ENCODE assay signal across 14 cellular contexts in the genomic region with DNA sequence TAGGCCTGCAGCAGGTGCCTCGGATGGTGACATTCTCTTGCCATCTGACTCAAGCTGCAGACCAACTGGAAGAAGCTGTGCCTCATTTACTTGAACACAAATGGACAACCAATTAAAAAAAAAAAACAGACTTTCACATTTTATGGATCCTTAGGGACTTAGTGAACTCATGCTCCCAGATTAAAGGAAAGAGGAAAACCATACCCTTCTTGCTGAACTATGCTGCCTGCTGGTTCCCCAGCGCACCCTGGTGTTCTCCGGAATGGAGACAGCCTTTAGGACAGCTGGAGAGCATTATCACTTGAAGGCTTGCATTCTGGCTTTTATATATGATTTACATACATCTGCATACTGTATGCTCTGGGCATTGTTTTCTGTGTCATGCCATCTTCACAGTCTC.
A peak's percentile ranks its signal among the peaks of the same experiment; 100 is the strongest.
DNase-seq lines count a peak whose midpoint lies in the region; ATAC-seq and TF ChIP-seq lines count a peak whose summit lies in the region.
"Had no signal": no experiment of that assay in that cellular context is flagged by ENCODE, and none has a peak within 500 bp of the region (broad histone marks: within the 10 kb centered on the region; RNA-seq: fewer than 3 reads in every experiment).

No MANE protein-coding gene starts in this region.

- no peak overlapping the region for H3K27ac ChIP-seq in brain microvascular endothelial cell
- H3K27ac ChIP-seq: KMS-11, neutrophil had no signal

- CTCF ChIA-PET in activated CD4-positive, alpha-beta T cell treated with anti-CD3 and anti-CD28 coated beads for 36 hours (lab: Charles Lee) = no interaction called here

- in situ Hi-C loops in brain microvascular endothelial cell (cut with HindIII; ENCODE audit: low pct_ligation_motif_present, low sequenced_read_pairs) = no loop called here

- DNase-seq in EL = peak; percentile 22
- peak; percentile 8 for DNase-seq in HFFc6
- no peak for DNase-seq in brain microvascular endothelial cell
- peak; percentile 8 for DNase-seq in nephron progenitor cell
- no peak for DNase-seq in cerebellar cortex (ENCODE audit: low spot score)
- no peak for DNase-seq in activated T-cell treated with anti-CD3 and anti-CD28 coated beads, Interleukin-2, amount 50 U/mL, for 4 hours
- no peak for DNase-seq in activated CD4-positive, alpha-beta T cell treated with anti-CD3 and anti-CD28 coated beads for 36 hours
- DNase-seq: activated CD8-positive, alpha-beta T cell treated with anti-CD3 and anti-CD28 coated beads for 36 hours; CD4-positive, CD25-positive, alpha-beta regulatory T cell; NCI-H446 treated with DMSO at 0.1 percent for 48 hours; stimulated activated CD4-positive, alpha-beta T cell treated with anti-CD3 and anti-CD28 coated beads, Interleukin-2, amount 100 ng/mL, for 24 hours had no signal

- POLR2A ChIA-PET in activated CD4-positive, alpha-beta T cell treated with anti-CD3 and anti-CD28 coated beads for 36 hours (lab: Charles Lee) = no interaction called here

- no peaks in the 10 kb centered on the region for H3K27me3 Mint-ChIP-seq in HFFc6 (ENCODE audit: insufficient read depth)
- peaks cover 2% of the 10 kb centered on the region for H3K27me3 Mint-ChIP-seq in nephron progenitor cell (ENCODE audit: low read depth, poor library complexity)
- H3K27me3 Mint-ChIP-seq in activated T-cell treated with anti-CD3 and anti-CD28 coated beads, Interleukin-2, amount 50 U/mL, for 4 hours (ENCODE audit: low read depth) = peaks cover 3% of the 10 kb centered on the region
- H3K27me3 Mint-ChIP-seq in activated CD4-positive, alpha-beta T cell treated with anti-CD3 and anti-CD28 coated beads for 36 hours = no peaks in the 10 kb centered on the region
- H3K27me3 Mint-ChIP-seq: CD4-positive, CD25-positive, alpha-beta regulatory T cell had no signal

- H3K27ac Mint-ChIP-seq in HFFc6 = no peak overlapping the region
- no peak overlapping the region for H3K27ac Mint-ChIP-seq in nephron progenitor cell
- H3K27ac Mint-ChIP-seq in activated CD4-positive, alpha-beta T cell treated with anti-CD3 and anti-CD28 coated beads for 36 hours = no peak overlapping the region
- H3K27ac Mint-ChIP-seq: activated CD8-positive, alpha-beta T cell treated with anti-CD3 and anti-CD28 coated beads for 36 hours; CD4-positive, CD25-positive, alpha-beta regulatory T cell had no signal

- H3K36me3 Mint-ChIP-seq in HFFc6 (ENCODE audit: low read depth) (no peaks in the 10 kb centered on the region), nephron progenitor cell (ENCODE audit: low read depth) (no peaks in the 10 kb centered on the region)
- H3K36me3 Mint-ChIP-seq in activated T-cell treated with anti-CD3 and anti-CD28 coated beads, Interleukin-2, amount 50 U/mL, for 4 hours (ENCODE audit: insufficient read depth) = no peaks in the 10 kb centered on the region
- H3K36me3 Mint-ChIP-seq in activated CD4-positive, alpha-beta T cell treated with anti-CD3 and anti-CD28 coated beads for 36 hours (ENCODE audit: low read depth) = no peaks in the 10 kb centered on the region
- H3K36me3 Mint-ChIP-seq: CD4-positive, CD25-positive, alpha-beta regulatory T cell had no signal

- H3K4me3 ChIP-seq in brain microvascular endothelial cell (ENCODE audit: low read depth, low read length) = no peak overlapping the region

- ATAC-seq in activated T-cell treated with anti-CD3 and anti-CD28 coated beads, Interleukin-2, amount 50 U/mL, for 4 hours = no peak
- ATAC-seq in activated CD4-positive, alpha-beta T cell treated with anti-CD3 and anti-CD28 coated beads for 36 hours = no peak
- ATAC-seq: activated CD8-positive, alpha-beta T cell treated with anti-CD3 and anti-CD28 coated beads for 36 hours had no signal

- no peaks in the 10 kb centered on the region for H3K27me3 ChIP-seq in brain microvascular endothelial cell (replicated peaks)
- H3K27me3 ChIP-seq: neutrophil had no signal

- intact Hi-C loops in activated CD4-positive, alpha-beta T cell treated with anti-CD3 and anti-CD28 coated beads for 36 hours (cut with DNase I, micrococcal nuclease) = loop anchor here in 1 of 2 experiments (5.0 kb wide), 1 partner anchor 261 kb away; no protein-coding TSS in a partner anchor

- H3K9me3 Mint-ChIP-seq in HFFc6 = no peaks in the 10 kb centered on the region
- no peaks in the 10 kb centered on the region for H3K9me3 Mint-ChIP-seq in nephron progenitor cell
- no peaks in the 10 kb centered on the region for H3K9me3 Mint-ChIP-seq in activated T-cell treated with anti-CD3 and anti-CD28 coated beads, Interleukin-2, amount 50 U/mL, for 4 hours
- H3K9me3 Mint-ChIP-seq in activated CD4-positive, alpha-beta T cell treated with anti-CD3 and anti-CD28 coated beads for 36 hours (ENCODE audit: low read depth) = no peaks in the 10 kb centered on the region
- H3K9me3 Mint-ChIP-seq: activated CD8-positive, alpha-beta T cell treated with anti-CD3 and anti-CD28 coated beads for 36 hours; central memory CD8-positive, alpha-beta T cell had no signal

- no peak overlapping the region for H3K4me3 Mint-ChIP-seq in HFFc6
- H3K4me3 Mint-ChIP-seq in nephron progenitor cell = no peak overlapping the region
- no peak overlapping the region for H3K4me3 Mint-ChIP-seq in activated T-cell treated with anti-CD3 and anti-CD28 coated beads, Interleukin-2, amount 50 U/mL, for 4 hours
- H3K4me3 Mint-ChIP-seq in activated CD4-positive, alpha-beta T cell treated with anti-CD3 and anti-CD28 coated beads for 36 hours = no peak overlapping the region
- H3K4me3 Mint-ChIP-seq: activated CD8-positive, alpha-beta T cell treated with anti-CD3 and anti-CD28 coated beads for 36 hours; CD4-positive, CD25-positive, alpha-beta regulatory T cell; central memory CD8-positive, alpha-beta T cell had no signal

- no peaks in the 10 kb centered on the region for H3K36me3 ChIP-seq in brain microvascular endothelial cell (replicated peaks)
- H3K36me3 ChIP-seq: neutrophil had no signal

- H3K4me1 Mint-ChIP-seq in HFFc6 (ENCODE audit: low read depth) (peaks cover 45% of the 10 kb centered on the region), nephron progenitor cell (peaks cover 39% of the 10 kb centered on the region)
- H3K4me1 Mint-ChIP-seq in activated T-cell treated with anti-CD3 and anti-CD28 coated beads, Interleukin-2, amount 50 U/mL, for 4 hours (ENCODE audit: low read depth) = no peaks in the 10 kb centered on the region
- no peaks in the 10 kb centered on the region for H3K4me1 Mint-ChIP-seq in activated CD4-positive, alpha-beta T cell treated with anti-CD3 and anti-CD28 coated beads for 36 hours
- H3K4me1 Mint-ChIP-seq: CD4-positive, CD25-positive, alpha-beta regulatory T cell; central memory CD8-positive, alpha-beta T cell had no signal

- TF ChIP-seq CTCF in HFFc6 (IDR thresholded peaks at IDR 0.05) (peak; percentile 47; the same call in 1 of the 2 replicates), brain microvascular endothelial cell (IDR thresholded peaks at IDR 0.05; ENCODE audit: low read depth, low read length, missing control alignments) (peak; percentile 32), nephron progenitor cell (IDR thresholded peaks at IDR 0.05) (no peak)

Comparison
In these comparisons a context has a peak if more than half of its experiments do, and no peak if none do; other contexts are left out.
1. DNase-seq: peak in EL (single experiment), HFFc6 (single experiment) and nephron progenitor cell (single experiment); none in brain microvascular endothelial cell (single experiment), cerebellar cortex (single experiment), activated T-cell treated with anti-CD3 and anti-CD28 coated beads, Interleukin-2, amount 50 U/mL, for 4 hours (single experiment) and activated CD4-positive, alpha-beta T cell treated with anti-CD3 and anti-CD28 coated beads for 36 hours (single experiment).